Comparison of ENCODE assay signal across 8 cellular contexts in the genomic region with DNA sequence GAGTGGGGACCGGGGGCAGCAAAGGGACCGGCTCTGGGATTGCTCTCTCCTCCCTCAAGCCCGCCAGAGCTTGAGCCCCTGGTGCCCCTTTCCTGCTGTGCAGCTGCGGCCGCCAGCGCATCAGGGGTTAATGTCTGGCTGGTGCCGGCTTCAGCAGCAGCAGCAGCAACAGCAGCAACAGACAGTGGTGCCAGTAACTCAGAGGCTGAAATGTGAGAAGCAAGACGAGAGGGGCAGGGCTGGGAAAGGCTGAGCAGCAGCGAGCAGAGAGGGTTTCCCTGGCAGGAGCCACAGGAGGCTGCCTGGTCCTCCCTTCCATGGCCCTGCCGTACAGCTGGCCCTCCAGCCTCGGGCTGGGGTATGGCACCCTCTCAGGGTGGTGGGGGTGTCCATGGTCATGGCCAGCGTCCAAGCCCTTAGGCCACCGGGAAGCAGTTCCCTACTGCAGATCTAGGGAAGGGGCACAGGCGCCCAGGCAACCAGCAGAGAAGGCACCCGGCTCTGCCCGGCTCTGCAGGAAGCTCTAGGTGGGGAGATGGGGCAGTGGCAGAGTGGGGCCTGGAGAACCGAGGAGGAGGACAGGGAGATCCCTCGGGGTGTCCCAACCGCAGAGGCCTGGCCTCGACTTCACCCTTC. TPM values are rescaled to one million over a fixed set of nuclear protein-coding genes. Genes with fewer than 3 reads are reported as not detected.
DNase-seq lines count a peak whose midpoint lies in the region; ATAC-seq and TF ChIP-seq lines count a peak whose summit lies in the region.

No MANE protein-coding gene starts in this region.

- no peak for TF ChIP-seq POLR2A in prostate gland (IDR thresholded peaks at IDR 0.05)

- ATAC-seq in HG02852 (IDR thresholded peaks at IDR 0.05; ENCODE audit: unreplicated experiment) (no peak), GM19324 (IDR thresholded peaks at IDR 0.05; ENCODE audit: low FRiP score, unreplicated experiment) (no peak), HG03097 (IDR thresholded peaks at IDR 0.05; ENCODE audit: low FRiP score, unreplicated experiment) (no peak)

- TF ChIP-seq CTCF in prostate gland (IDR thresholded peaks at IDR 0.05): no peak

- H3K27me3 ChIP-seq in prostate gland (replicated peaks; ENCODE audit: insufficient read depth): no peaks in the 10 kb centered on the region

- H3K4me3 ChIP-seq in prostate gland: no peak overlapping the region

- DNase-seq in HT1080 (ENCODE audit: low read depth): peak; percentile 78
- DNase-seq in SHP77 (lab: John Stamatoyannopoulos, UW): peak; percentile 72 to 81
- DNase-seq in glomerular visceral epithelial cell (ENCODE audit: extremely low spot score): peak; percentile 71
- DNase-seq in prostate gland (ENCODE audit: low spot score): peak; percentile 64
- no peak for DNase-seq in HUDEP-2 (lab: John Stamatoyannopoulos, UW; ENCODE audit: unreplicated experiment in 76 of 76)

- intact Hi-C loops in prostate gland (cut with DNase I): no loop called here

- WGBS in prostate gland: 8% methylated on average over 20 of the region's 20 CpGs

- H3K27ac ChIP-seq in prostate gland: peak overlapping the region; percentile 27 to 41

- H3K4me1 ChIP-seq in prostate gland (replicated peaks): peaks cover 10% of the 10 kb centered on the region

- no peaks in the 10 kb centered on the region for H3K9me3 ChIP-seq in prostate gland

- no peaks in the 10 kb centered on the region for H3K36me3 ChIP-seq in prostate gland

RNA-seq across cellular contexts. Expression of a gene that starts 21.1 kb away (rescaled TPM):
- 25.3 and 35.3 TPM in 2 replicates for total RNA-seq in HT1080 (2014; rRNA removed; shearing (Covaris generic))
- 20.2 and 22.7 TPM in 2 replicates for polyA plus RNA-seq in HT1080 (2015; cell fraction: cytosol; rRNA removed)
- polyA plus RNA-seq in HT1080 (2015; cell fraction: nucleus; rRNA removed): 25.4 and 27.0 TPM in 2 replicates
- total RNA-seq in prostate gland: 10 to 100 TPM in 1 of 2 donors, 1 to 10 TPM in 1; 9.0 to 12.8 TPM

RNA-seq across cellular contexts. Expression of a gene that starts 21.9 kb away (rescaled TPM):
- total RNA-seq in HT1080 (2014; rRNA removed; shearing (Covaris generic)): 0.84 and 2.8 TPM in 2 replicates
- 8.6 and 9.5 TPM in 2 replicates for polyA plus RNA-seq in HT1080 (2015; cell fraction: cytosol; rRNA removed)
- polyA plus RNA-seq in HT1080 (2015; cell fraction: nucleus; rRNA removed): 6.5 and 7.0 TPM in 2 replicates
- total RNA-seq in prostate gland: 10 to 100 TPM in 1 of 2 donors, 1 to 10 TPM in 1; 3.8 to 10.5 TPM

RNA-seq across cellular contexts. Expression of a gene that starts 52.1 kb away (rescaled TPM):
- not detected in 2 replicates for total RNA-seq in HT1080 (2014; rRNA removed; shearing (Covaris generic))
- polyA plus RNA-seq in HT1080 (2015; cell fraction: cytosol; rRNA removed): not detected in 2 replicates
- not detected in 2 replicates for polyA plus RNA-seq in HT1080 (2015; cell fraction: nucleus; rRNA removed)
- total RNA-seq in prostate gland: 1 to 10 TPM; 2.6 to 5.3 TPM

RNA-seq across cellular contexts. Expression of a gene that starts 57.2 kb away (rescaled TPM):
- 77.8 and 107 TPM in 2 replicates for total RNA-seq in HT1080 (2014; rRNA removed; shearing (Covaris generic))
- polyA plus RNA-seq in HT1080 (2015; cell fraction: cytosol; rRNA removed): 57.7 and 71.4 TPM in 2 replicates
- 21.2 and 31.8 TPM in 2 replicates for polyA plus RNA-seq in HT1080 (2015; cell fraction: nucleus; rRNA removed)
- total RNA-seq in prostate gland: 100 to 1,000 TPM in 1 of 2 donors, 10 to 100 TPM in 1; 28.6 to 100 TPM

Comparison
In these comparisons a context has a peak if more than half of its experiments do, and no peak if none do; other contexts are left out.
1. DNase-seq: peak in HT1080 (single experiment), SHP77 (2 of 2), glomerular visceral epithelial cell (single experiment) and prostate gland (single experiment); none in HUDEP-2 (0 of 76).